ENCODE assay signal across 16 cellular contexts in the genomic region with DNA sequence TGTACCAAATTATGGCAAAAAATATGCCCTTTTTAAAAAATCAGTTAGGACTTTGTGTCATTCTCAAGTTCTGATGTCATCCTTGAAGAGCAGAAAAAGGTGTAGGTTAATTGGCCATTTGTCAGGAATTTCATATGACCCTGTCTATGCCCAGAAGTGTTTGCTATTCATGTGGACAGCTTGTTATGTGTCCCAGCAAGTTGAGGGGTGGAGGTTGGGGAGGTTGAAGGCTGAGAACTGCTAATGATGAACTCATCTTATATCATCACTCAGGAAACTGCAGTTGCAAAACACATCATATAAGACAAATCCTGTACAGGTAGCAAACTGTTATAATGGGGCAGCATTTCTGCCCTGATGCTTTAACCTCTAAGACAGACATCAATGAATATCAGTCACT.
"Had no signal": no experiment of that assay in that cellular context is flagged by ENCODE, and none has a peak within 500 bp of the region (broad histone marks: within the 10 kb centered on the region; RNA-seq: fewer than 3 reads in every experiment).

No MANE protein-coding gene starts in this region.

- H3K27ac ChIP-seq: adrenal gland, gastroesophageal sphincter, tibial artery, uterus had no signal

- ATAC-seq: gastroesophageal sphincter; left cardiac atrium; right cardiac atrium; stimulated activated effector memory CD8-positive, alpha-beta T cell treated with anti-CD3 and anti-CD28 coated beads, Interleukin-12 subunit alpha, Interleukin-12 subunit beta, amount 100 ng/mL, for 72 hours had no signal

- H3K27ac Mint-ChIP-seq: naive B cell; stimulated activated effector memory CD8-positive, alpha-beta T cell treated with anti-CD3 and anti-CD28 coated beads, Interleukin-12 subunit alpha, Interleukin-12 subunit beta, amount 100 ng/mL, for 72 hours had no signal

- DNase-seq: activated CD4-positive, alpha-beta T cell treated with anti-CD3 and anti-CD28 coated beads, Interleukin-2, amount 50 U/mL, for 4 hours; activated CD4-positive, CD25-positive, alpha-beta regulatory T cell treated with anti-CD3 and anti-CD28 coated beads, Interleukin-2, amount 50 U/mL, for 72 hours; activated naive CD4-positive, alpha-beta T cell treated with anti-CD3 and anti-CD28 coated beads, Interleukin-2, amount 50 U/mL, for 16 hours; activated T-cell treated with anti-CD3 and anti-CD28 coated beads, Interleukin-2, amount 50 U/mL, for 1 hour; adrenal gland; dorsolateral prefrontal cortex; hypothalamus; left cardiac atrium; naive B cell; right cardiac atrium; T-helper 9 cell; tibial artery; uterus had no signal

- H3K4me1 ChIP-seq: tibial artery, uterus had no signal

- H3K9me3 Mint-ChIP-seq: naive B cell; stimulated activated effector memory CD8-positive, alpha-beta T cell treated with anti-CD3 and anti-CD28 coated beads, Interleukin-12 subunit alpha, Interleukin-12 subunit beta, amount 100 ng/mL, for 72 hours had no signal

- H3K27me3 ChIP-seq: adrenal gland, dorsolateral prefrontal cortex, gastroesophageal sphincter, tibial artery, uterus had no signal

- H3K36me3 Mint-ChIP-seq: naive B cell; stimulated activated effector memory CD8-positive, alpha-beta T cell treated with anti-CD3 and anti-CD28 coated beads, Interleukin-12 subunit alpha, Interleukin-12 subunit beta, amount 100 ng/mL, for 72 hours had no signal

- H3K4me3 Mint-ChIP-seq: naive B cell; stimulated activated effector memory CD8-positive, alpha-beta T cell treated with anti-CD3 and anti-CD28 coated beads, Interleukin-12 subunit alpha, Interleukin-12 subunit beta, amount 100 ng/mL, for 72 hours had no signal

- H3K36me3 ChIP-seq: adrenal gland, uterus had no signal

- H3K4me1 Mint-ChIP-seq: naive B cell; stimulated activated effector memory CD8-positive, alpha-beta T cell treated with anti-CD3 and anti-CD28 coated beads, Interleukin-12 subunit alpha, Interleukin-12 subunit beta, amount 100 ng/mL, for 72 hours had no signal

- H3K9me3 ChIP-seq: gastroesophageal sphincter, tibial artery, uterus had no signal

- H3K27me3 Mint-ChIP-seq: naive B cell had no signal

- H3K4me3 ChIP-seq: adrenal gland, dorsolateral prefrontal cortex, gastroesophageal sphincter, lung, tibial artery, uterus had no signal
